ENCODE assay signal across 12 cellular contexts in genomic region chr3:66763294-66763693, GRCh38.
DNase-seq lines count a peak whose midpoint lies in the region; ATAC-seq and TF ChIP-seq lines count a peak whose summit lies in the region.
"Had no signal": no experiment of that assay in that cellular context is flagged by ENCODE, and none has a peak within 500 bp of the region (broad histone marks: within the 10 kb centered on the region; RNA-seq: fewer than 3 reads in every experiment).

No MANE protein-coding gene starts in this region.

- no peak overlapping the region for H3K4me3 ChIP-seq in right atrium auricular region
- no peak overlapping the region for H3K4me3 ChIP-seq in osteoblast (ENCODE audit: insufficient read depth, low read length)

- in situ Hi-C loops in T47D (cut with HindIII; ENCODE audit: low pct_unique_long_range_greater_than_20kb, low sequenced_read_pairs) = no loop called here

- TF ChIP-seq CTCF in right atrium auricular region (IDR thresholded peaks at IDR 0.05) (no peak), osteoblast (IDR thresholded peaks at IDR 0.05; ENCODE audit: extremely low read depth, low read depth, low read length) (no peak)

- H2AFZ ChIP-seq in osteoblast (ENCODE audit: low read length) = no peak overlapping the region

- peak overlapping the region in 1 of 2 donors; percentile 3 for H3K27ac ChIP-seq in right atrium auricular region
- H3K27ac ChIP-seq in osteoblast (ENCODE audit: low read depth, low read length) = no peak overlapping the region

- H4K20me1 ChIP-seq in osteoblast (ENCODE audit: insufficient read depth, low read length) = no peaks in the 10 kb centered on the region

- H3K27me3 ChIP-seq in right atrium auricular region (no peaks in the 10 kb centered on the region), osteoblast (ENCODE audit: insufficient read depth, low read length) (no peaks in the 10 kb centered on the region)

- H3K4me1 ChIP-seq in right atrium auricular region (no peaks in the 10 kb centered on the region), osteoblast (ENCODE audit: insufficient read depth, low read length) (no peaks in the 10 kb centered on the region)

- no peak for DNase-seq in Right ventricle myocardium superior
- DNase-seq in right atrium auricular region (ENCODE audit: low spot score) = no peak
- DNase-seq in T47D (ENCODE audit: low read depth in 1 of 2, low spot score in 1 of 2) = peak; percentile 44 to 99
- peak; percentile 10 for DNase-seq in inferior parietal cortex (ENCODE audit: extremely low spot score)
- DNase-seq in osteoblast (ENCODE audit: insufficient read length, low spot score, missing footprints) = no peak
- DNase-seq in stimulated activated CD4-positive, alpha-beta T cell treated with anti-CD3 and anti-CD28 coated beads, Interleukin-4, amount 100 ng/mL, for 4 hours = no peak
- DNase-seq in stimulated activated naive CD4-positive, alpha-beta T cell (lab: John Stamatoyannopoulos, UW) = no peak
- DNase-seq: ACHN; amniotic stem cell; stimulated activated naive CD4-positive, alpha-beta T cell treated with Interleukin-2 at 50 U/mL for 16 hours; T-helper 9 cell had no signal

- intact Hi-C loops in Right ventricle myocardium superior (cut with DNase I) = no loop called here

- H3K4me2 ChIP-seq in osteoblast (ENCODE audit: insufficient read depth, low read length) = no peak overlapping the region

- H3K9me3 ChIP-seq in right atrium auricular region (peaks cover 0 to 11% of the 10 kb centered on the region in 2 donors), osteoblast (ENCODE audit: low read depth, low read length) (no peaks in the 10 kb centered on the region)

- H3K79me2 ChIP-seq in osteoblast (ENCODE audit: insufficient read depth, low read length) = no peaks in the 10 kb centered on the region

- ATAC-seq in Right ventricle myocardium superior (ENCODE audit: poor library complexity) (peak; percentile 29), GM19455 (IDR thresholded peaks at IDR 0.05; ENCODE audit: unreplicated experiment) (no peak)

- H3K36me3 ChIP-seq in right atrium auricular region (no peaks in the 10 kb centered on the region), osteoblast (ENCODE audit: insufficient read depth, low read length) (no peaks in the 10 kb centered on the region)

Comparison
In these comparisons a context has a peak if more than half of its experiments do, and no peak if none do; other contexts are left out.
1. DNase-seq: peak in T47D (2 of 2) and inferior parietal cortex (single experiment); none in Right ventricle myocardium superior (single experiment), right atrium auricular region (single experiment), osteoblast (single experiment), stimulated activated CD4-positive, alpha-beta T cell treated with anti-CD3 and anti-CD28 coated beads, Interleukin-4, amount 100 ng/mL, for 4 hours (0 of 2) and stimulated activated naive CD4-positive, alpha-beta T cell (0 of 6).